In the genomic region with DNA sequence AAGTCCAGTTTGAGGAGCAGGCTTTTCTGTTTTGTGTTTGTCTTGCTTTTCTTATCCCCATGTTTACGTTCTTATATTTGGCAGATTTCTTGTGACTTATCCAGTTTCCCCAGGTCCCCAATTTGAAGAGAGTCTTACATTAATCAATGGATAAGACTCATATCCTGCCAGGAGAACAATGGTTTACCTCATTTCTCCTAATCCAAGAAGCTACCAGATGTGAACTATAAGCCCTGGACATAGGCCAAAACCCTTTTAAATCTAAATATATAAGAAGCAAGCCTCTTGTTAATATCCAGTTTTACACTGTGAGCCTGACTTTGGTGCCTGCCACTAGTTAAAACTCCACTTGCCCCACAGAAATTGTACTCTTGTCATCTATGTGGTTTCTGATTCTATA, we compare ENCODE assay signal across 1 cellular context.
TF ChIP-seq lines count a peak whose summit lies in the region.

No MANE protein-coding gene starts in this region.

TF ChIP-seq in GM23338, 12 proteins besides CTCF, POLR2A, EP300 and RAD21 (continued from another document):
- TF ChIP-seq ZNF462 (CRISPR knock-in tag; IDR thresholded peaks at IDR 0.05) (no peak), POLR2AphosphoS5 (IDR thresholded peaks at IDR 0.05; ENCODE audit: low read depth) (no peak), ZNF331 (CRISPR knock-in tag; IDR thresholded peaks at IDR 0.05; ENCODE audit: low read depth) (no peak), NANOG (IDR thresholded peaks at IDR 0.05; ENCODE audit: borderline replicate concordance) (no peak), CREB1 (CRISPR knock-in tag; IDR thresholded peaks at IDR 0.05; ENCODE audit: low read depth) (no peak), EZH2phosphoT487 (IDR thresholded peaks at IDR 0.05; ENCODE audit: unreplicated experiment) (no peak), ETS1 (IDR thresholded peaks at IDR 0.05) (no peak)
- TF ChIP-seq, protein P1, sequence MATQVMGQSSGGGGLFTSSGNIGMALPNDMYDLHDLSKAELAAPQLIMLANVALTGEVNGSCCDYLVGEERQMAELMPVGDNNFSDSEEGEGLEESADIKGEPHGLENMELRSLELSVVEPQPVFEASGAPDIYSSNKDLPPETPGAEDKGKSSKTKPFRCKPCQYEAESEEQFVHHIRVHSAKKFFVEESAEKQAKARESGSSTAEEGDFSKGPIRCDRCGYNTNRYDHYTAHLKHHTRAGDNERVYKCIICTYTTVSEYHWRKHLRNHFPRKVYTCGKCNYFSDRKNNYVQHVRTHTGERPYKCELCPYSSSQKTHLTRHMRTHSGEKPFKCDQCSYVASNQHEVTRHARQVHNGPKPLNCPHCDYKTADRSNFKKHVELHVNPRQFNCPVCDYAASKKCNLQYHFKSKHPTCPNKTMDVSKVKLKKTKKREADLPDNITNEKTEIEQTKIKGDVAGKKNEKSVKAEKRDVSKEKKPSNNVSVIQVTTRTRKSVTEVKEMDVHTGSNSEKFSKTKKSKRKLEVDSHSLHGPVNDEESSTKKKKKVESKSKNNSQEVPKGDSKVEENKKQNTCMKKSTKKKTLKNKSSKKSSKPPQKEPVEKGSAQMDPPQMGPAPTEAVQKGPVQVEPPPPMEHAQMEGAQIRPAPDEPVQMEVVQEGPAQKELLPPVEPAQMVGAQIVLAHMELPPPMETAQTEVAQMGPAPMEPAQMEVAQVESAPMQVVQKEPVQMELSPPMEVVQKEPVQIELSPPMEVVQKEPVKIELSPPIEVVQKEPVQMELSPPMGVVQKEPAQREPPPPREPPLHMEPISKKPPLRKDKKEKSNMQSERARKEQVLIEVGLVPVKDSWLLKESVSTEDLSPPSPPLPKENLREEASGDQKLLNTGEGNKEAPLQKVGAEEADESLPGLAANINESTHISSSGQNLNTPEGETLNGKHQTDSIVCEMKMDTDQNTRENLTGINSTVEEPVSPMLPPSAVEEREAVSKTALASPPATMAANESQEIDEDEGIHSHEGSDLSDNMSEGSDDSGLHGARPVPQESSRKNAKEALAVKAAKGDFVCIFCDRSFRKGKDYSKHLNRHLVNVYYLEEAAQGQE (IDR thresholded peaks at IDR 0.05; ENCODE audit: unreplicated experiment) = no peak
TF ChIP-seq in GM23338: peak in this region for 0.
